Comparison of ENCODE assay signal across 9 cellular contexts in genomic region chr5:124935060-124935459, GRCh38.
A peak's percentile ranks its signal among the peaks of the same experiment; 100 is the strongest.
DNase-seq lines count a peak whose midpoint lies in the region; ATAC-seq and TF ChIP-seq lines count a peak whose summit lies in the region.
"Had no signal": no experiment of that assay in that cellular context is flagged by ENCODE, and none has a peak within 500 bp of the region (broad histone marks: within the 10 kb centered on the region; RNA-seq: fewer than 3 reads in every experiment).

No MANE protein-coding gene starts in this region.

- no peaks in the 10 kb centered on the region for H3K36me3 Mint-ChIP-seq in activated T-helper 17 cell treated with anti-CD3 and anti-CD28 coated beads, Interleukin-2, amount 50 U/mL, for 72 hours (ENCODE audit: low read depth)
- H3K36me3 Mint-ChIP-seq: type B pancreatic cell had no signal

- H3K27me3 ChIP-seq in esophagus muscularis mucosa, result no peaks in the 10 kb centered on the region

- H3K4me3 ChIP-seq in esophagus muscularis mucosa, result no peak overlapping the region

- intact Hi-C loops in esophagus muscularis mucosa (cut with DNase I), result no loop called here

- H3K27ac Mint-ChIP-seq in activated T-helper 17 cell treated with anti-CD3 and anti-CD28 coated beads, Interleukin-2, amount 50 U/mL, for 72 hours, result no peak overlapping the region
- H3K27ac Mint-ChIP-seq: type B pancreatic cell had no signal

- TF ChIP-seq EP300 in esophagus muscularis mucosa (IDR thresholded peaks at IDR 0.05), result no peak

- TF ChIP-seq CTCF in GM13976 (IDR thresholded peaks at IDR 0.05; ENCODE audit: borderline replicate concordance, control extremely low read depth, extremely low read depth, insufficient read depth, missing control alignments) (no peak), esophagus muscularis mucosa (IDR thresholded peaks at IDR 0.05) (no peak)

- no peak overlapping the region for H3K27ac ChIP-seq in esophagus muscularis mucosa (replicated peaks in 1 of 4)

- in situ Hi-C loops in GM13976 (cut with MboI; ENCODE audit: low sequenced_read_pairs, unreplicated experiment), result loop anchor here (25.0 kb wide), 1 partner anchor 477 kb away; no protein-coding TSS in a partner anchor

- H3K4me1 Mint-ChIP-seq in activated T-helper 17 cell treated with anti-CD3 and anti-CD28 coated beads, Interleukin-2, amount 50 U/mL, for 72 hours, result no peaks in the 10 kb centered on the region

- no peak overlapping the region for H3K4me3 Mint-ChIP-seq in activated T-helper 17 cell treated with anti-CD3 and anti-CD28 coated beads, Interleukin-2, amount 50 U/mL, for 72 hours
- H3K4me3 Mint-ChIP-seq: type B pancreatic cell had no signal

- DNase-seq in GM13976 (ENCODE audit: low spot score) (peak; percentile 49), Ammon's horn (ENCODE audit: low spot score) (no peak), superior temporal gyrus (ENCODE audit: extremely low spot score) (no peak), esophagus muscularis mucosa (ENCODE audit: extremely low spot score) (no peak)
- no peak for DNase-seq in activated CD8-positive, alpha-beta memory T cell treated with anti-CD3 and anti-CD28 coated beads, Interleukin-2, amount 50 U/mL, for 4 hours

- H3K9me3 ChIP-seq in esophagus muscularis mucosa, result no peaks in the 10 kb centered on the region

- H3K4me1 ChIP-seq in esophagus muscularis mucosa, result peaks cover 0 to 29% (median 20%) of the 10 kb centered on the region in 4 donors

- WGBS in esophagus muscularis mucosa, result 69% methylated on average over 4 of the region's 4 CpGs

- peaks cover 3% of the 10 kb centered on the region for H3K9me3 Mint-ChIP-seq in activated T-helper 17 cell treated with anti-CD3 and anti-CD28 coated beads, Interleukin-2, amount 50 U/mL, for 72 hours

- H3K36me3 ChIP-seq in esophagus muscularis mucosa, result no peaks in the 10 kb centered on the region

- no peak for TF ChIP-seq POLR2A in esophagus muscularis mucosa (IDR thresholded peaks at IDR 0.05; ENCODE audit: low read depth)

- peak; percentile 78 for ATAC-seq in GM21381 (IDR thresholded peaks at IDR 0.05; ENCODE audit: unreplicated experiment)
- ATAC-seq in HG03196 (IDR thresholded peaks at IDR 0.05; ENCODE audit: unreplicated experiment), result peak; percentile 67
- ATAC-seq in activated T-helper 17 cell treated with anti-CD3 and anti-CD28 coated beads, Interleukin-2, amount 50 U/mL, for 72 hours (replicated peaks), result peak; percentile 28

- no peaks in the 10 kb centered on the region for H3K27me3 Mint-ChIP-seq in activated T-helper 17 cell treated with anti-CD3 and anti-CD28 coated beads, Interleukin-2, amount 50 U/mL, for 72 hours
- H3K27me3 Mint-ChIP-seq: type B pancreatic cell had no signal

Comparison
In these comparisons a context has a peak if more than half of its experiments do, and no peak if none do; other contexts are left out.
1. ATAC-seq: peak in every context shown above with its lines; median percentile 78 in GM21381; 67 in HG03196; 28 in activated T-helper 17 cell treated with anti-CD3 and anti-CD28 coated beads, Interleukin-2, amount 50 U/mL, for 72 hours.